ENCODE assay signal across 18 cellular contexts in genomic region chr7:66033471-66034385, GRCh38. TPM values are rescaled to one million over a fixed set of nuclear protein-coding genes. Genes with fewer than 3 reads are reported as not detected.
DNase-seq lines count a peak whose midpoint lies in the region; ATAC-seq, FAIRE-seq and TF ChIP-seq lines count a peak whose summit lies in the region.
"Had no signal": no experiment of that assay in that cellular context is flagged by ENCODE, and none has a peak within 500 bp of the region (broad histone marks: within the 10 kb centered on the region; RNA-seq: fewer than 3 reads in every experiment).

No MANE protein-coding gene starts in this region.

- peak overlapping the region; percentile 78 for H3K27ac ChIP-seq in A673 (ENCODE audit: low read depth, low read length, poor library complexity, severe bottlenecking)
- no peak overlapping the region for H3K27ac ChIP-seq in astrocyte (ENCODE audit: low read depth, low read length)
- peak overlapping the region; percentile 84 to 96 for H3K27ac ChIP-seq in liver (ENCODE audit: low read depth in 1 of 2, low read length in 2 of 2)
- H3K27ac ChIP-seq: gastroesophageal sphincter, KMS-11, neural progenitor cell, spleen had no signal

- intact Hi-C loops in A673 (cut with micrococcal nuclease; ENCODE audit: unreplicated experiment) (loop anchor here (5.0 kb wide), 1 partner anchor 964 kb away; the partner anchor contains the start of genes SBDS and TYW1), Right ventricle myocardium superior (cut with DNase I) (no loop called here)

- H3K27ac Mint-ChIP-seq in astrocyte (ENCODE audit: unreplicated experiment), result no peak overlapping the region
- H3K27ac Mint-ChIP-seq: B cell, neural progenitor cell had no signal

- ATAC-seq in Right ventricle myocardium superior (ENCODE audit: poor library complexity), result no peak
- ATAC-seq: gastroesophageal sphincter had no signal

- H3K9ac ChIP-seq in astrocyte (ENCODE audit: low read length) (no peak overlapping the region), liver (ENCODE audit: low read depth in 1 of 2, low read length in 2 of 2) (peak overlapping the region; percentile 19 to 65)
- H3K9ac ChIP-seq: KMS-11, neural progenitor cell had no signal

- H4K20me1 ChIP-seq in astrocyte (ENCODE audit: insufficient read depth, low read length), result no peaks in the 10 kb centered on the region

- in situ Hi-C loops in HAP-1 (cut with MboI; ENCODE audit: low sequenced_read_pairs), result no loop called here

- no TSS peak for BruUV-seq in A673 (replicated peaks; lab: Mats Ljungman, UMichigan)

- POLR2A ChIA-PET in A673 (lab: Charles Lee; ENCODE audit: low non-redundant PET), result no interaction called here

- H3K27me3 Mint-ChIP-seq in astrocyte (ENCODE audit: low read depth, unreplicated experiment), result no peaks in the 10 kb centered on the region

- H3K4me3 Mint-ChIP-seq in astrocyte (ENCODE audit: unreplicated experiment), result no peak overlapping the region
- H3K4me3 Mint-ChIP-seq: B cell, neural progenitor cell, T-cell had no signal

- no peaks in the 10 kb centered on the region for H3K79me2 ChIP-seq in astrocyte (ENCODE audit: insufficient read depth, low read length)

- peak; percentile 33 to 47 for TF ChIP-seq RAD21 in liver (IDR thresholded peaks at IDR 0.05)

- H3K4me3 ChIP-seq in A673 (ENCODE audit: low read depth, low read length, poor library complexity, severe bottlenecking), result peak overlapping the region; percentile 5
- H3K4me3 ChIP-seq in astrocyte (ENCODE audit: insufficient read depth, low read depth, low read length), result no peak overlapping the region
- H3K4me3 ChIP-seq in liver (ENCODE audit: low read depth in 1 of 3, low read length in 3 of 3), result no peak overlapping the region
- H3K4me3 ChIP-seq in HAP-1, result no peak overlapping the region
- H3K4me3 ChIP-seq: gastroesophageal sphincter, neural progenitor cell, spleen had no signal

- H3K36me3 Mint-ChIP-seq in astrocyte (ENCODE audit: low read depth, unreplicated experiment), result no peaks in the 10 kb centered on the region
- H3K36me3 Mint-ChIP-seq: neural progenitor cell, T-cell had no signal

- H2AFZ ChIP-seq in astrocyte (ENCODE audit: low read depth, low read length), result no peak overlapping the region
- H2AFZ ChIP-seq: neural progenitor cell had no signal

- no peaks in the 10 kb centered on the region for H3K27me3 ChIP-seq in A673 (replicated peaks; ENCODE audit: insufficient read depth, low read depth, low read length, poor library complexity)
- H3K27me3 ChIP-seq in astrocyte (ENCODE audit: insufficient read depth, low read length), result no peaks in the 10 kb centered on the region
- no peaks in the 10 kb centered on the region for H3K27me3 ChIP-seq in liver (ENCODE audit: control insufficient read depth in 4 of 4, insufficient read depth in 4 of 4, low read length in 3 of 4)
- no peaks in the 10 kb centered on the region for H3K27me3 ChIP-seq in HAP-1 (ENCODE audit: low read depth)
- H3K27me3 ChIP-seq: gastroesophageal sphincter, neural progenitor cell, spleen had no signal

- FAIRE-seq in GM18507 (lab: Jason Lieb, UNC), result peak; percentile 35
- FAIRE-seq in astrocyte (lab: Jason Lieb, UNC), result peak; percentile 71

- DNase-seq in A673 (ENCODE audit: low spot score) (no peak), GM18507 (ENCODE audit: extremely low spot score, insufficient read length, low read depth) (no peak), astrocyte (ENCODE audit: low read depth) (no peak), glomerular visceral epithelial cell (ENCODE audit: extremely low spot score) (no peak), HAP-1 (ENCODE audit: low spot score in 2 of 2) (no peak), Right ventricle myocardium superior (no peak)
- DNase-seq: Caco-2, midbrain, NCI-H1092, NCI-H2081, NCI-H510A treated with DMSO at 0.1 percent for 48 hours, spleen had no signal

- no peak for TF ChIP-seq CTCF in A673 (conservative IDR thresholded peaks at IDR 0.05; ENCODE audit: low read depth, low read length)
- no peak for TF ChIP-seq CTCF in astrocyte (IDR thresholded peaks at IDR 0.05; ENCODE audit: insufficient read depth, low read depth, low read length)
- no peak for TF ChIP-seq CTCF in liver (IDR thresholded peaks at IDR 0.05; ENCODE audit: low read depth, low read length, missing input control)

- H3K9me3 Mint-ChIP-seq in astrocyte (ENCODE audit: unreplicated experiment), result no peaks in the 10 kb centered on the region
- H3K9me3 Mint-ChIP-seq: neural progenitor cell, T-cell had no signal

- CTCF ChIA-PET in A673 (lab: Charles Lee), result no interaction called here

- 33% methylated on average over 7 of the region's 7 CpGs for WGBS in liver

- H3K9me3 ChIP-seq in A673 (ENCODE audit: low read depth, low read length, poor library complexity, severe bottlenecking) (no peaks in the 10 kb centered on the region), astrocyte (ENCODE audit: insufficient read depth, low read depth, low read length) (no peaks in the 10 kb centered on the region), liver (ENCODE audit: control insufficient read depth in 4 of 4, low read length in 3 of 4) (no peaks in the 10 kb centered on the region), HAP-1 (no peaks in the 10 kb centered on the region)
- H3K9me3 ChIP-seq: Caco-2, gastroesophageal sphincter, spleen had no signal

- no peaks in the 10 kb centered on the region for H3K4me1 Mint-ChIP-seq in astrocyte (ENCODE audit: low read depth, unreplicated experiment)
- H3K4me1 Mint-ChIP-seq: B cell, neural progenitor cell had no signal

- no peaks in the 10 kb centered on the region for H3K36me3 ChIP-seq in A673 (ENCODE audit: insufficient read depth, low read length, poor library complexity, severe bottlenecking)
- no peaks in the 10 kb centered on the region for H3K36me3 ChIP-seq in astrocyte (ENCODE audit: insufficient read depth, low read length)
- no peaks in the 10 kb centered on the region for H3K36me3 ChIP-seq in liver (ENCODE audit: control insufficient read depth in 4 of 4, insufficient read depth in 3 of 4, low read depth in 1 of 4, low read length in 3 of 4)
- no peaks in the 10 kb centered on the region for H3K36me3 ChIP-seq in HAP-1 (replicated peaks)
- H3K36me3 ChIP-seq: gastroesophageal sphincter, neural progenitor cell, spleen had no signal

- no peak overlapping the region for H3K4me2 ChIP-seq in astrocyte (ENCODE audit: low read length)
- H3K4me2 ChIP-seq: KMS-11, neural progenitor cell had no signal

- H3K4me1 ChIP-seq in A673 (ENCODE audit: insufficient read depth, low read length, poor library complexity, severe bottlenecking) (peaks cover 26% of the 10 kb centered on the region), astrocyte (ENCODE audit: insufficient read depth, low read length) (no peaks in the 10 kb centered on the region), liver (ENCODE audit: control insufficient read depth in 4 of 4, insufficient read depth in 4 of 4, low read length in 3 of 4) (peaks cover 9 to 39% (median 17%) of the 10 kb centered on the region in 4 donors), HAP-1 (no peaks in the 10 kb centered on the region)
- H3K4me1 ChIP-seq: Caco-2, gastroesophageal sphincter, neural progenitor cell had no signal

TF ChIP-seq in liver, 16 proteins besides CTCF, POLR2A, EP300 and RAD21 (continues in another document):
- TF ChIP-seq FOXA1 (IDR thresholded peaks at IDR 0.05) (peak; percentile 53), MAX (IDR thresholded peaks at IDR 0.05) (no peak), JUND (IDR thresholded peaks at IDR 0.05) (peak; percentile 66 to 78), FOXA2 (IDR thresholded peaks at IDR 0.05) (peak; percentile 72), HNF4A (conservative IDR thresholded peaks at IDR 0.05) (peak; percentile 66 to 70), SP1 (IDR thresholded peaks at IDR 0.05) (peak; percentile 77), YY1 (IDR thresholded peaks at IDR 0.05) (peak; percentile 27), EGR1 (IDR thresholded peaks at IDR 0.05; ENCODE audit: low read depth in 2 of 2) (peak in 1 of 2 donors; percentile 27), RXRA (IDR thresholded peaks at IDR 0.05) (peak; percentile 85 to 90), TAF1 (conservative IDR thresholded peaks at IDR 0.05) (no peak), NR2F2 (IDR thresholded peaks at IDR 0.05) (peak; percentile 28), ZBTB33 (IDR thresholded peaks at IDR 0.05) (peak; percentile 41), HNF4G (IDR thresholded peaks at IDR 0.05) (peak; percentile 20), GABPA (IDR thresholded peaks at IDR 0.05 in 1 of 2, conservative IDR thresholded peaks at IDR 0.05 in 1 of 2) (no peak), ATF3 (IDR thresholded peaks at IDR 0.05) (peak; percentile 98)

RNA-seq across cellular contexts. Expression of gene ASL, which starts 41.9 kb away (rescaled TPM):
- 10.7 and 14.3 TPM in 2 replicates for total RNA-seq in A673 (2021)
- total RNA-seq in astrocyte, result 27.7 TPM in 2 replicates
- total RNA-seq in liver, result 100 to 1,000 TPM in 1 of 2 donors, 10 to 100 TPM in 1; 60.3 to 272 TPM
- polyA plus RNA-seq in liver, result 100 to 1,000 TPM; 234 to 270 TPM
- total RNA-seq in Right ventricle myocardium superior, result 8.8 TPM

RNA-seq across cellular contexts. Expression of gene GUSB, which starts 51.7 kb away (rescaled TPM):
- 65.1 and 65.6 TPM in 2 replicates for total RNA-seq in A673 (2021)
- 18.3 and 20.0 TPM in 2 replicates for total RNA-seq in astrocyte
- total RNA-seq in liver, result 10 to 100 TPM; 45.2 to 45.7 TPM
- polyA plus RNA-seq in liver, result 10 to 100 TPM; 60.4 to 94.7 TPM
- 16.1 TPM for total RNA-seq in Right ventricle myocardium superior
